In the genomic region with DNA sequence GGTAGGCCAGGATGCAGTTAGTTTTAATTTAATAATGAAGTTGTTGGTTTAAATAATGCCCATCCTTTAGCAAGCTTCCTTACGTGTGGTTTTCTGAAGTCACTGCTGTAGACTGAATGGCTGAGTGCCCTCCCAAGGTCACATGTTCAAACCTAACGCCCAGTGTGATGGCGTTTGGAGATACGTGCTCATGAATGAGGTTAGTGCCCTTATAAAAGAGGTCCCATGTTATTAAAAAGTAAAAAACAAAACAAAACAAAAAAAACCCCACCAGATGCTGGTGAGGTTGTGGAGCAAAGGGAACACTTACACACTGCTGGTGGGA, we compare ENCODE assay signal across 15 cellular contexts. TPM values are rescaled to one million over a fixed set of nuclear protein-coding genes. Genes with fewer than 3 reads are reported as not detected.
DNase-seq lines count a peak whose midpoint lies in the region; FAIRE-seq and TF ChIP-seq lines count a peak whose summit lies in the region.
"Had no signal": no experiment of that assay in that cellular context is flagged by ENCODE, and none has a peak within 500 bp of the region (broad histone marks: within the 10 kb centered on the region; RNA-seq: fewer than 3 reads in every experiment).

No MANE protein-coding gene starts in this region.

- no peak overlapping the region for H3K4me3 Mint-ChIP-seq in CD4-positive, alpha-beta memory T cell
- H3K4me3 Mint-ChIP-seq: WTC11 had no signal

- FAIRE-seq in RCC 7860 (lab: Jason Lieb, UNC): no peak
- FAIRE-seq: GM18507 had no signal

- no peaks in the 10 kb centered on the region for H3K9me3 Mint-ChIP-seq in CD4-positive, alpha-beta memory T cell
- H3K9me3 Mint-ChIP-seq: WTC11 had no signal

- no peak overlapping the region for H3K4me3 ChIP-seq in esophagus (ENCODE audit: low read depth in 1 of 2, low read length in 2 of 2)
- H3K4me3 ChIP-seq in sigmoid colon: no peak overlapping the region
- no peak overlapping the region for H3K4me3 ChIP-seq in CD4-positive, alpha-beta memory T cell (ENCODE audit: low read length in 2 of 2)
- H3K4me3 ChIP-seq in HAP-1: no peak overlapping the region
- H3K4me3 ChIP-seq: BLaER1, spleen, testis had no signal

- no peak for TF ChIP-seq EP300 in sigmoid colon (IDR thresholded peaks at IDR 0.05)

- intact Hi-C loops in sigmoid colon (cut with DNase I): no loop called here
- intact Hi-C loops in CD4-positive, alpha-beta memory T cell (cut with micrococcal nuclease): no loop called here

- H3K27ac Mint-ChIP-seq in CD4-positive, alpha-beta memory T cell: no peak overlapping the region
- H3K27ac Mint-ChIP-seq: WTC11 had no signal

- H3K9me3 ChIP-seq in esophagus (ENCODE audit: control insufficient read depth in 2 of 2, insufficient read depth in 1 of 2, low read depth in 1 of 2, low read length in 1 of 2) (no peaks in the 10 kb centered on the region), sigmoid colon (no peaks in the 10 kb centered on the region), HAP-1 (no peaks in the 10 kb centered on the region)
- H3K9me3 ChIP-seq in CD4-positive, alpha-beta memory T cell (ENCODE audit: control insufficient read depth in 1 of 2, low read length in 2 of 2): no peaks in the 10 kb centered on the region
- H3K9me3 ChIP-seq: BLaER1, spleen, testis had no signal

- WGBS in esophagus, 2 donors: 49 to 67% methylated on average over 4 of the region's 4 CpGs
- WGBS in sigmoid colon, 2 donors: 49 to 71% methylated on average over 4 of the region's 4 CpGs

- H3K36me3 ChIP-seq in esophagus (ENCODE audit: control insufficient read depth in 2 of 2, insufficient read depth in 2 of 2, low read length in 1 of 2) (peaks cover 0 to 7% of the 10 kb centered on the region in 2 donors), sigmoid colon (peaks cover 0 to under 1% (median 0%) of the 10 kb centered on the region in 4 donors), HAP-1 (replicated peaks) (no peaks in the 10 kb centered on the region)
- H3K36me3 ChIP-seq in CD4-positive, alpha-beta memory T cell (ENCODE audit: insufficient read depth, low read length): no peaks in the 10 kb centered on the region
- H3K36me3 ChIP-seq: BLaER1, spleen had no signal

- DNase-seq in ELR (ENCODE audit: low read depth): peak; percentile 65
- peak; percentile 64 for DNase-seq in RCC 7860 (ENCODE audit: low spot score)
- DNase-seq in sigmoid colon: no peak
- DNase-seq in CD4-positive, alpha-beta memory T cell: no peak
- no peak for DNase-seq in HAP-1 (ENCODE audit: low spot score in 2 of 2)
- DNase-seq in COLO829 (ENCODE audit: low spot score): no peak
- DNase-seq in NCI-H748 treated with DMSO at 0.1 percent for 48 hours (lab: John Stamatoyannopoulos, UW): no peak
- DNase-seq: central memory CD4-positive, alpha-beta T cell; effector CD4-positive, alpha-beta T cell; spleen had no signal

- H3K27me3 ChIP-seq in esophagus (ENCODE audit: control insufficient read depth in 1 of 2, insufficient read depth in 2 of 2, low read length in 2 of 2) (no peaks in the 10 kb centered on the region), sigmoid colon (no peaks in the 10 kb centered on the region), HAP-1 (ENCODE audit: low read depth) (no peaks in the 10 kb centered on the region)
- H3K27me3 ChIP-seq in CD4-positive, alpha-beta memory T cell (ENCODE audit: insufficient read depth, low read length): no peaks in the 10 kb centered on the region
- H3K27me3 ChIP-seq: BLaER1, testis had no signal

- CTCF ChIA-PET in CD4-positive, alpha-beta memory T cell (lab: Charles Lee; ENCODE audit: partially characterized antibody): interaction anchor here (1.3 to 1.9 kb wide), 3 partner anchors 9 to 18 kb away, joined by 3 to 8 read pairs (median 6); no protein-coding TSS in a partner anchor

- no peak for TF ChIP-seq CTCF in sigmoid colon (IDR thresholded peaks at IDR 0.05)

- POLR2A ChIA-PET in CD4-positive, alpha-beta memory T cell (lab: Charles Lee; ENCODE audit: partially characterized antibody): no interaction called here

- no peaks in the 10 kb centered on the region for H3K27me3 Mint-ChIP-seq in CD4-positive, alpha-beta memory T cell

- no peak for TF ChIP-seq POLR2A in sigmoid colon (IDR thresholded peaks at IDR 0.05)

- H3K27ac ChIP-seq in esophagus (ENCODE audit: low read depth in 2 of 2, low read length in 1 of 2): peak overlapping the region; percentile 51 to 82
- peak overlapping the region in 3 of 4 donors; percentile 65 to 82 (median 68) for H3K27ac ChIP-seq in sigmoid colon
- no peak overlapping the region for H3K27ac ChIP-seq in CD4-positive, alpha-beta memory T cell (ENCODE audit: low read depth, low read length)
- H3K27ac ChIP-seq: BLaER1, spleen, testis had no signal

- H3K36me3 Mint-ChIP-seq in CD4-positive, alpha-beta memory T cell: no peaks in the 10 kb centered on the region
- H3K36me3 Mint-ChIP-seq: WTC11 had no signal

- in situ Hi-C loops in HAP-1 (cut with MboI; ENCODE audit: low sequenced_read_pairs): loop anchor here (25.0 kb wide), 1 partner anchor 164 kb away; no protein-coding TSS in a partner anchor

- peaks cover 1 to 14% (median 4%) of the 10 kb centered on the region in 4 donors for H3K4me1 Mint-ChIP-seq in CD4-positive, alpha-beta memory T cell

- peaks cover 3 to 11% of the 10 kb centered on the region in 2 donors for H3K4me1 ChIP-seq in esophagus (ENCODE audit: control insufficient read depth in 2 of 2, insufficient read depth in 2 of 2, low read length in 1 of 2)
- H3K4me1 ChIP-seq in sigmoid colon: peaks cover 0 to 25% (median 21%) of the 10 kb centered on the region in 4 donors
- peaks cover 7% of the 10 kb centered on the region for H3K4me1 ChIP-seq in CD4-positive, alpha-beta memory T cell (ENCODE audit: insufficient read depth, low read length)
- H3K4me1 ChIP-seq in HAP-1: no peaks in the 10 kb centered on the region
- H3K4me1 ChIP-seq: testis had no signal

RNA-seq across cellular contexts. Expression of gene LRP11, which starts 16.3 kb away (rescaled TPM):
- polyA plus RNA-seq in esophagus: 10 to 100 TPM; 20.8 to 25.6 TPM
- 10 to 100 TPM; 17.2 to 71.7 (median 21.5) TPM for total RNA-seq in sigmoid colon
- 10 to 100 TPM in 1 of 3 donors, 1 to 10 TPM in 2; 2.4 to 11.7 (median 3.5) TPM for polyA plus RNA-seq in sigmoid colon
- total RNA-seq in CD4-positive, alpha-beta memory T cell: 1 to 10 TPM; 3.6 to 5.6 TPM
- polyA plus RNA-seq in CD4-positive, alpha-beta memory T cell: 1 to 10 TPM; 1.2 to 2.3 TPM

RNA-seq across cellular contexts. Expression of gene RAET1E, which starts 50.0 kb away (rescaled TPM):
- polyA plus RNA-seq in esophagus: 10 to 100 TPM; 25.1 to 72.5 TPM
- under 1 TPM in 1 of 4 donors, not detected in 3; 0.33 TPM for total RNA-seq in sigmoid colon
- polyA plus RNA-seq in sigmoid colon: under 1 TPM in 1 of 3 donors, not detected in 2; 0.15 TPM
- not detected for total RNA-seq in CD4-positive, alpha-beta memory T cell
- not detected for polyA plus RNA-seq in CD4-positive, alpha-beta memory T cell
- total RNA-seq: WTC11 had no signal

Comparison
In these comparisons a context has a peak if more than half of its experiments do, and no peak if none do; other contexts are left out.
1. DNase-seq: peak in ELR (single experiment) and RCC 7860 (single experiment); none in sigmoid colon (single experiment), CD4-positive, alpha-beta memory T cell (0 of 5), HAP-1 (0 of 2), COLO829 (single experiment) and NCI-H748 treated with DMSO at 0.1 percent for 48 hours (single experiment).
2. RNA of gene RAET1E, which starts 50.0 kb away (polyA plus RNA-seq): 25.1 to 72.5 TPM in esophagus; 0.15 TPM in sigmoid colon and not detected in CD4-positive, alpha-beta memory T cell; every median in the first group is over 10 times any median in the second.